1 cellular context compared by ENCODE assay signal in genomic region chr4:11471613-11472012, GRCh38.
A peak's percentile ranks its signal among the peaks of the same experiment; 100 is the strongest.
TF ChIP-seq lines count a peak whose summit lies in the region.

No MANE protein-coding gene starts in this region.

TF ChIP-seq in liver, 16 proteins besides CTCF, POLR2A, EP300 and RAD21 (continued from another document):
- TF ChIP-seq REST (IDR thresholded peaks at IDR 0.05) (no peak), ZBTB33 (IDR thresholded peaks at IDR 0.05) (no peak), FOXA2 (IDR thresholded peaks at IDR 0.05) (no peak), NR2F2 (IDR thresholded peaks at IDR 0.05) (peak; percentile 32), JUND (IDR thresholded peaks at IDR 0.05) (no peak)
- TF ChIP-seq, protein P1, sequence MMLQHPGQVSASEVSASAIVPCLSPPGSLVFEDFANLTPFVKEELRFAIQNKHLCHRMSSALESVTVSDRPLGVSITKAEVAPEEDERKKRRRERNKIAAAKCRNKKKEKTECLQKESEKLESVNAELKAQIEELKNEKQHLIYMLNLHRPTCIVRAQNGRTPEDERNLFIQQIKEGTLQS (IDR thresholded peaks at IDR 0.05): no peak
